Comparison of ENCODE assay signal across 22 cellular contexts in the genomic region with DNA sequence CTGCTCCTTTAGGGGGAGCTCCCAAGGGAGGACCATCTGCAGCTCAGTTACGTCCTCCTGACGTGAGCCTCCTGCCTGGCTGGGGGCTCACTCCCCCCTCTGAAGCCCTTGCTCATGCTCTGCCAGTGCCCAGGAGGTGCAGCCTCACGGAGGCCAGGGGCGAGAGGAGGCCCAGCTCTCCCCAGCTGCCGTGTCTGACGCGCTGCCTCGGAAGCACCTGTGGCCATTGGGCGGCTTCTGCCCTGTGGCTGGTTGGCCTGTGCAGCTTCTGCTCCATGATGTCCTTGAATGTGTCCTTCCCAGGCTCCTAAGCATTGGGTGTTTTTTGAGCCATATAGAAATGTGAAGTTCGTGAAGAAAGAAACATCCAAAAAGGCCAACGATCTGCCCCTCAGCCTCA.
DNase-seq lines count a peak whose midpoint lies in the region; ATAC-seq, FAIRE-seq and TF ChIP-seq lines count a peak whose summit lies in the region.
"Had no signal": no experiment of that assay in that cellular context is flagged by ENCODE, and none has a peak within 500 bp of the region (broad histone marks: within the 10 kb centered on the region; RNA-seq: fewer than 3 reads in every experiment).

No MANE protein-coding gene starts in this region.

- no peak overlapping the region for H3K4me3 ChIP-seq in neuronal stem cell (ENCODE audit: low read length in 2 of 2)
- H3K4me3 ChIP-seq: A549; BLaER1 treated with 17β-estradiol and CSF1 and Interleukin-3, amounts not matched to agents 10 nM and 100 nM; GM12878 had no signal

- no peak overlapping the region for H3K14ac ChIP-seq in neuronal stem cell (ENCODE audit: low read length)

- intact Hi-C loops in posterior vena cava (cut with DNase I) = no loop called here

- no peak overlapping the region for H2BK120ac ChIP-seq in neuronal stem cell (ENCODE audit: low read depth, low read length)

- no peak overlapping the region for H2AK5ac ChIP-seq in neuronal stem cell (ENCODE audit: low read depth, low read length)

- no peak overlapping the region for H3K4me3 Mint-ChIP-seq in T-helper 17 cell
- no peak overlapping the region for H3K4me3 Mint-ChIP-seq in nephron progenitor cell
- H3K4me3 Mint-ChIP-seq: B cell; CD4-positive, alpha-beta T cell; CD8-positive, alpha-beta T cell had no signal

- H3K4me1 Mint-ChIP-seq in T-helper 17 cell (peaks cover 3% of the 10 kb centered on the region), nephron progenitor cell (peaks cover 11% of the 10 kb centered on the region)
- H3K4me1 Mint-ChIP-seq: B cell had no signal

- H2BK12ac ChIP-seq in neuronal stem cell (ENCODE audit: low read length) = no peak overlapping the region

- H3K27me3 Mint-ChIP-seq in T-helper 17 cell = no peaks in the 10 kb centered on the region
- no peaks in the 10 kb centered on the region for H3K27me3 Mint-ChIP-seq in nephron progenitor cell (ENCODE audit: low read depth, poor library complexity)
- H3K27me3 Mint-ChIP-seq: B cell; CD4-positive, alpha-beta T cell had no signal

- no peak overlapping the region for H4K8ac ChIP-seq in neuronal stem cell (ENCODE audit: low read depth, low read length)

- no peak overlapping the region for H2BK5ac ChIP-seq in neuronal stem cell (ENCODE audit: low read length)

- H3K79me1 ChIP-seq in neuronal stem cell (ENCODE audit: low read depth, low read length) = no peaks in the 10 kb centered on the region

- H2BK15ac ChIP-seq in neuronal stem cell (ENCODE audit: low read length) = no peak overlapping the region

- H4K91ac ChIP-seq in neuronal stem cell (ENCODE audit: low read depth, low read length, poor library complexity) = no peak overlapping the region

- no peaks in the 10 kb centered on the region for H3K9me3 ChIP-seq in T-helper 17 cell (ENCODE audit: control insufficient read depth, low read length, poor library complexity, severe bottlenecking)
- H3K9me3 ChIP-seq in neuronal stem cell (replicated peaks in 1 of 2; ENCODE audit: control insufficient read depth in 2 of 2, insufficient read depth in 1 of 2, low read depth in 1 of 2, low read length in 2 of 2) = peaks cover 5 to 18% of the 10 kb centered on the region in 2 donors

- H3K27ac Mint-ChIP-seq in T-helper 17 cell (peak overlapping the region; percentile 62), nephron progenitor cell (peak overlapping the region; percentile 81)
- H3K27ac Mint-ChIP-seq: B cell; CD4-positive, alpha-beta T cell; CD8-positive, alpha-beta T cell had no signal

- peaks cover 0 to 3% (median 0%) of the 10 kb centered on the region in 3 experiments for H3K27me3 ChIP-seq in neuronal stem cell (ENCODE audit: control insufficient read depth in 3 of 3, insufficient read depth in 3 of 3, low read depth in 1 of 3, low read length in 3 of 3)
- H3K27me3 ChIP-seq: BLaER1 treated with 17β-estradiol and CSF1 and Interleukin-3, amounts not matched to agents 10 nM and 100 nM had no signal

- H3K4me2 ChIP-seq in neuronal stem cell (ENCODE audit: insufficient read depth, low read length, poor library complexity, severe bottlenecking) = no peak overlapping the region
- H3K4me2 ChIP-seq: A549; BLaER1 treated with 17β-estradiol and CSF1 and Interleukin-3, amounts not matched to agents 10 nM and 100 nM had no signal

- no peak overlapping the region for H2AFZ ChIP-seq in neuronal stem cell (ENCODE audit: low read length)

- no peak overlapping the region for H3K9ac ChIP-seq in neuronal stem cell (ENCODE audit: low read depth, low read length, poor library complexity)
- H3K9ac ChIP-seq: BLaER1 treated with 17β-estradiol and CSF1 and Interleukin-3, amounts not matched to agents 10 nM and 100 nM had no signal

- no peak for FAIRE-seq in GM12892 (lab: Jason Lieb, UNC)
- FAIRE-seq: A549, D721Med, GM12878, GM19239 had no signal

- peaks cover 34% of the 10 kb centered on the region for H3K9me3 Mint-ChIP-seq in nephron progenitor cell

- TF ChIP-seq POLR2A in GM12892 (IDR thresholded peaks at IDR 0.05; ENCODE audit: low read depth, low read length) = no peak

- no CpG with 5 or more reads among the region's 11 CpGs for WGBS in neuronal stem cell (ENCODE audit: extremely low coverage in 2 of 2, insufficient read length in 2 of 2, insufficient replicate concordance in 1 of 2), 2 donors

- no peak overlapping the region for H3K18ac ChIP-seq in neuronal stem cell (ENCODE audit: low read length)

- H3K36me3 ChIP-seq in neuronal stem cell (replicated peaks in 1 of 2; ENCODE audit: control insufficient read depth in 2 of 2, insufficient read depth in 2 of 2, low read length in 2 of 2) = peaks cover 33 to 67% of the 10 kb centered on the region in 2 donors

- no peak for DNase-seq in T-helper 17 cell
- DNase-seq in islet precursor cell = peak; percentile 19
- DNase-seq in nephron progenitor cell = no peak
- no peak for DNase-seq in neuronal stem cell (ENCODE audit: low spot score)
- DNase-seq in NCI-H748 (lab: John Stamatoyannopoulos, UW; ENCODE audit: unreplicated experiment) = no peak
- no peak for DNase-seq in posterior vena cava (ENCODE audit: low spot score)
- no peak for DNase-seq in GM12892 (ENCODE audit: insufficient read length)
- DNase-seq: AML-193; Caco-2; Calu3; CD4-positive, alpha-beta T cell; CD8-positive, alpha-beta T cell; DMS79 treated with DMSO at 0.1 percent for 48 hours; GDM1 had no signal

- H3K27ac ChIP-seq in neuronal stem cell (replicated peaks; ENCODE audit: low read length) = no peak overlapping the region
- H3K27ac ChIP-seq: 22Rv1; A549; BLaER1 treated with 17β-estradiol and CSF1 and Interleukin-3, amounts not matched to agents 10 nM and 100 nM; C4-2B had no signal

- TF ChIP-seq CTCF in nephron progenitor cell (IDR thresholded peaks at IDR 0.05) = no peak

- peak overlapping the region; percentile 14 for H3K23ac ChIP-seq in neuronal stem cell (ENCODE audit: low read depth, low read length, poor library complexity)

- H3K36me3 Mint-ChIP-seq in T-helper 17 cell (ENCODE audit: low read depth) = peaks cover 13% of the 10 kb centered on the region
- H3K36me3 Mint-ChIP-seq in nephron progenitor cell (ENCODE audit: low read depth) = peaks cover 93% of the 10 kb centered on the region

- no peaks in the 10 kb centered on the region for H3K4me1 ChIP-seq in neuronal stem cell (ENCODE audit: control insufficient read depth in 2 of 2, insufficient read depth in 1 of 2, low read depth in 1 of 2, low read length in 2 of 2)
- H3K4me1 ChIP-seq: A549; BLaER1 treated with 17β-estradiol and CSF1 and Interleukin-3, amounts not matched to agents 10 nM and 100 nM; Caco-2 had no signal

- H3K4ac ChIP-seq in neuronal stem cell (ENCODE audit: low read length) = no peak overlapping the region

- no peak for ATAC-seq in T-helper 17 cell
- ATAC-seq: A549; CD8-positive, alpha-beta T cell; GM12878 had no signal
